ENCODE assay signal across 22 cellular contexts in the genomic region with DNA sequence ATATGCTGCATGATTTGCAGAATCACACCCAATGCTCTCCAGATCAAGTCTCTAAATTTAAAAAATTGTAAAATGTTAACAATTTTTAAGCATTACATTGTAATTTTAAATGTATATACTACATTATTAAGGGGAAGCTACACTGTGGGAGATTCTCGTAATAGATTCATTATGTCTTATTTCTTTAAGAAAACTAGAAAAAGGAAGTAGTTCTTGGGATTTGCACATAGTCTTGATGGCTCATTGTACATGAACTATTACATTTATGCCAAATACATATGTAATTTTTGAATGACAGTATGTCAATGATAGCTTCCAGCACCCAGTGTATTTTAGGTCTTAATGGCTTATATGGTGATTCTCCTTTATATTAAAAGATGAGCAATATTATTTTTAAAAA.
"Had no signal": no experiment of that assay in that cellular context is flagged by ENCODE, and none has a peak within 500 bp of the region (broad histone marks: within the 10 kb centered on the region; RNA-seq: fewer than 3 reads in every experiment).

No MANE protein-coding gene starts in this region.

- H3K9me3 ChIP-seq: colonic mucosa, gastroesophageal sphincter, heart right ventricle, lower lobe of right lung, tibial nerve, vagina had no signal

- H3K36me3 ChIP-seq: colonic mucosa, gastroesophageal sphincter, heart right ventricle, lower lobe of right lung, tibial nerve, vagina had no signal

- FAIRE-seq: endometrium, islet of Langerhans had no signal

- H3K27me3 ChIP-seq: colonic mucosa, gastroesophageal sphincter, heart right ventricle, tibial nerve, vagina had no signal

- H3K4me3 ChIP-seq: colonic mucosa, gastroesophageal sphincter, heart right ventricle, lower lobe of right lung, tibial nerve, vagina had no signal

- H3K4me1 ChIP-seq: colonic mucosa, gastroesophageal sphincter, tibial nerve, vagina had no signal

- ATAC-seq: activated CD8-positive, alpha-beta T cell treated with anti-CD3 and anti-CD28 coated beads for 36 hours; activated naive CD4-positive, alpha-beta T cell treated with anti-CD3 and anti-CD28 coated beads, Interleukin-2, amount 50 U/mL, for 72 hours; activated T-cell treated with anti-CD3 and anti-CD28 coated beads, Interleukin-2, amount 50 U/mL, for 4 hours; gastroesophageal sphincter; heart right ventricle; left colon had no signal

- DNase-seq: activated B cell treated with CpG ODN at 0.5 μM for 24 hours; activated CD4-positive, alpha-beta T cell treated with anti-CD3 and anti-CD28 coated beads for 48 hours; activated CD8-positive, alpha-beta T cell treated with anti-CD3 and anti-CD28 coated beads for 36 hours; activated gamma-delta T cell; activated T-cell treated with anti-CD3 and anti-CD28 coated beads, Interleukin-2, amount 50 U/mL, for 4 hours; caudate nucleus; colonic mucosa; heart right ventricle; left colon; lower lobe of right lung; midbrain; posterior cingulate gyrus; retina; stimulated activated CD4-positive, alpha-beta T cell treated with anti-CD3 and anti-CD28 coated beads, Interleukin-15, amount 100 ng/mL, for 24 hours; stimulated activated CD4-positive, alpha-beta T cell treated with anti-CD3 and anti-CD28 coated beads, Interleukin-4, amount 100 ng/mL, for 24 hours; stimulated activated naive CD4-positive, alpha-beta T cell had no signal

- H3K27ac ChIP-seq: colonic mucosa, gastroesophageal sphincter, heart right ventricle, lower lobe of right lung, tibial nerve, vagina had no signal
